In genomic region chr13:106819413-106820180, GRCh38 we compare ENCODE assay signal across 26 cellular contexts.
DNase-seq lines count a peak whose midpoint lies in the region; ATAC-seq and TF ChIP-seq lines count a peak whose summit lies in the region.
"Had no signal": no experiment of that assay in that cellular context is flagged by ENCODE, and none has a peak within 500 bp of the region (broad histone marks: within the 10 kb centered on the region; RNA-seq: fewer than 3 reads in every experiment).

No MANE protein-coding gene starts in this region.

- H3K18ac ChIP-seq in H9 (ENCODE audit: insufficient read length, low read depth, low read length) (no peak overlapping the region), mesendoderm (ENCODE audit: low read length) (no peak overlapping the region)

- peaks cover 0 to 2% (median 1%) of the 10 kb centered on the region in 3 experiments; a peak in 1 of 7 replicates for H3K36me3 Mint-ChIP-seq in H9 (ENCODE audit: insufficient read depth in 1 of 3, low read depth in 3 of 3)
- H3K36me3 Mint-ChIP-seq: CD14-positive monocyte; CD8-positive, alpha-beta memory T cell had no signal

- no peaks in the 10 kb centered on the region for H3K9me3 ChIP-seq in H9 (ENCODE audit: control insufficient read depth, low read depth, low read length)
- no peaks in the 10 kb centered on the region for H3K9me3 ChIP-seq in stomach
- H3K9me3 ChIP-seq: HAP-1, SJCRH30 had no signal

- no peak overlapping the region for H4K91ac ChIP-seq in H9 (ENCODE audit: insufficient read length, low read depth, low read length)

- peak overlapping the region; percentile 36 for H2AFZ ChIP-seq in H9 (ENCODE audit: low read length)

- H3K79me2 ChIP-seq in H9 (ENCODE audit: insufficient read depth, low read length) (no peaks in the 10 kb centered on the region), mesendoderm (ENCODE audit: control insufficient read depth, insufficient read depth, low read length) (no peaks in the 10 kb centered on the region)

- DNase-seq in H9 (no peak), mesendoderm (no peak), stomach (no peak), left cardiac atrium (no peak)
- DNase-seq in stimulated activated CD4-positive, alpha-beta T cell treated with anti-CD3 and anti-CD28 coated beads, Interleukin-1b, Interleukin-23, amount 100 ng/mL, for 48 hours = no peak
- DNase-seq: AML-193; Calu3; CD8-positive, alpha-beta memory T cell; DMS79 treated with DMSO at 0.1 percent for 48 hours; GF-D8; HFFc6; NCI-H1048; NCI-H1417; NCI-H1694; NCI-H2029 treated with DMSO at 0.1 percent for 48 hours; NCI-H526 treated with DMSO at 0.1 percent for 48 hours; OCI-M1; SJCRH30; T-helper 2 cell had no signal

- H2BK5ac ChIP-seq in H9 (ENCODE audit: insufficient read length, low read length) (no peak overlapping the region), mesendoderm (ENCODE audit: low read length) (no peak overlapping the region)

- no peak overlapping the region for H3K4me3 Mint-ChIP-seq in H9
- H3K4me3 Mint-ChIP-seq: CD14-positive monocyte; CD8-positive, alpha-beta memory T cell; HFFc6 had no signal

- H4K8ac ChIP-seq in H9 (replicated peaks; ENCODE audit: insufficient read length, low read depth, low read length) (no peak overlapping the region), mesendoderm (ENCODE audit: low read depth, low read length) (no peak overlapping the region)

- H3K9me3 Mint-ChIP-seq in H9 = peaks cover 0 to 3% of the 10 kb centered on the region in 2 experiments; a peak in 1 of 5 replicates

- no peak overlapping the region for H2BK120ac ChIP-seq in H9 (ENCODE audit: low read depth, low read length, poor library complexity, severe bottlenecking)
- H2BK120ac ChIP-seq in mesendoderm (ENCODE audit: low read depth, low read length) = no peak overlapping the region

- no peak overlapping the region for H3K9ac ChIP-seq in H9 (ENCODE audit: extremely low read depth, insufficient read length, low read length)
- H3K9ac ChIP-seq in mesendoderm (ENCODE audit: low read length) = no peak overlapping the region

- H3K4me2 ChIP-seq in H9 (ENCODE audit: insufficient read depth, insufficient read length, low read length) (no peak overlapping the region), mesendoderm (ENCODE audit: low read length) (no peak overlapping the region)

- ATAC-seq in GM19455 (IDR thresholded peaks at IDR 0.05; ENCODE audit: unreplicated experiment) (no peak), left cardiac atrium (no peak)
- ATAC-seq: K562, Right ventricle myocardium inferior had no signal

- no CpG with 5 or more reads among the region's 6 CpGs for WGBS in H9 (ENCODE audit: extremely low coverage, insufficient read length, low lambda C conversion rate)
- WGBS in mesendoderm (ENCODE audit: extremely low coverage, insufficient coverage, low lambda C conversion rate) = no CpG with 5 or more reads among the region's 6 CpGs
- 86 to 90% (median 88%) methylated on average over 6 of the region's 6 CpGs for whole genome bisulfite sequencing in stomach, 5 donors

- H3T11ph ChIP-seq in H9 (ENCODE audit: low read length) = no peak overlapping the region

- intact Hi-C loops in stomach (cut with DNase I; ENCODE audit: low total_unique reads) (no loop called here), left cardiac atrium (cut with DNase I) (no loop called here)

- H3K23me2 ChIP-seq in H9 (ENCODE audit: insufficient read length, low read depth, low read length, poor library complexity, severe bottlenecking) = no peaks in the 10 kb centered on the region

- no peak overlapping the region for H3K14ac ChIP-seq in H9 (ENCODE audit: insufficient read depth, low read length)

- H4K5ac ChIP-seq in H9 (ENCODE audit: insufficient read length, low read depth, low read length) (no peak overlapping the region), mesendoderm (ENCODE audit: low read length) (no peak overlapping the region)

- no peak overlapping the region for H2BK15ac ChIP-seq in H9 (ENCODE audit: low read depth, low read length)
- H2BK15ac ChIP-seq in mesendoderm (replicated peaks; ENCODE audit: low read depth) = no peak overlapping the region

- H3K4me3 ChIP-seq in mesendoderm (ENCODE audit: low read length) (no peak overlapping the region), stomach (no peak overlapping the region)
- H3K4me3 ChIP-seq: HAP-1, K562, SJCRH30 had no signal

- H3K79me1 ChIP-seq in H9 (ENCODE audit: insufficient read depth, low read depth, low read length, poor library complexity, severe bottlenecking) = no peaks in the 10 kb centered on the region
- no peaks in the 10 kb centered on the region for H3K79me1 ChIP-seq in mesendoderm (ENCODE audit: low read length)

- H2AK5ac ChIP-seq in H9 (ENCODE audit: insufficient read length, low read length) = no peak overlapping the region
- no peak overlapping the region for H2AK5ac ChIP-seq in mesendoderm (ENCODE audit: low read length)

- no peak for TF ChIP-seq CTCF in C4-2B (conservative IDR thresholded peaks at IDR 0.05)
- no peak for TF ChIP-seq CTCF in H9 (conservative IDR thresholded peaks at IDR 0.05)
- no peak for TF ChIP-seq CTCF in VCaP (conservative IDR thresholded peaks at IDR 0.05)
- TF ChIP-seq CTCF in stomach (IDR thresholded peaks at IDR 0.05) = no peak

- H3K27ac Mint-ChIP-seq in H9 = peak overlapping the region in 1 of 3 experiments; percentile 2; a peak in 2 of 7 replicates
- H3K27ac Mint-ChIP-seq: CD14-positive monocyte; CD8-positive, alpha-beta memory T cell; HFFc6 had no signal

- peaks cover 24 to 35% of the 10 kb centered on the region in 2 experiments for H3K4me1 Mint-ChIP-seq in H9
- H3K4me1 Mint-ChIP-seq: CD14-positive monocyte; CD8-positive, alpha-beta memory T cell had no signal

- H3K36me3 ChIP-seq in mesendoderm (ENCODE audit: control insufficient read depth, insufficient read depth, low read length) = no peaks in the 10 kb centered on the region
- no peaks in the 10 kb centered on the region for H3K36me3 ChIP-seq in stomach
- H3K36me3 ChIP-seq: HAP-1, SJCRH30 had no signal

- TF ChIP-seq POLR2A in stomach (IDR thresholded peaks at IDR 0.05) = no peak

- no peak for TF ChIP-seq EP300 in stomach (IDR thresholded peaks at IDR 0.05)

- no peak overlapping the region for H3K4ac ChIP-seq in H9 (ENCODE audit: low read depth, low read length)
- H3K4ac ChIP-seq in mesendoderm (ENCODE audit: low read depth, low read length) = no peak overlapping the region

- no peak overlapping the region for H2BK20ac ChIP-seq in H9 (ENCODE audit: low read depth, low read length, poor library complexity, severe bottlenecking)

- H2BK12ac ChIP-seq in H9 (ENCODE audit: insufficient read length, low read depth, low read length) = no peak overlapping the region

- no peaks in the 10 kb centered on the region for H4K20me1 ChIP-seq in H9 (ENCODE audit: control insufficient read depth, insufficient read depth, insufficient read length)

- no peak overlapping the region for H3K23ac ChIP-seq in H9 (ENCODE audit: insufficient read length, low read depth, low read length)
- no peak overlapping the region for H3K23ac ChIP-seq in mesendoderm (ENCODE audit: low read length)

- H3K4me1 ChIP-seq in H9 (ENCODE audit: insufficient read depth, low read length) (peaks cover 3% of the 10 kb centered on the region; the same call in 1 of the 2 replicates), mesendoderm (ENCODE audit: control insufficient read depth, low read depth, low read length) (peaks cover 10% of the 10 kb centered on the region), stomach (no peaks in the 10 kb centered on the region)
- H3K4me1 ChIP-seq: HAP-1 had no signal

- H3K27me3 ChIP-seq in H9 (ENCODE audit: insufficient read depth, low read length) (no peaks in the 10 kb centered on the region), mesendoderm (ENCODE audit: insufficient read depth, low read length, poor library complexity) (no peaks in the 10 kb centered on the region), stomach (no peaks in the 10 kb centered on the region)
- H3K27me3 ChIP-seq: SJCRH30 had no signal

- H3K27ac ChIP-seq in C4-2B = peak overlapping the region; percentile 49; the same call in 1 of the 2 replicates
- no peak overlapping the region for H3K27ac ChIP-seq in H9 (ENCODE audit: insufficient read length, low read depth, low read length)
- H3K27ac ChIP-seq in VCaP = peak overlapping the region; percentile 56
- H3K27ac ChIP-seq in mesendoderm (ENCODE audit: low read depth, low read length) = no peak overlapping the region
- no peak overlapping the region for H3K27ac ChIP-seq in stomach
- H3K27ac ChIP-seq: SJCRH30 had no signal

- H3K27me3 Mint-ChIP-seq in H9 (ENCODE audit: low read depth) = no peaks in the 10 kb centered on the region

- H3K56ac ChIP-seq in H9 (ENCODE audit: insufficient read length, low read depth, low read length) (peak overlapping the region; percentile 76), mesendoderm (ENCODE audit: low read length) (peak overlapping the region; percentile 34)

Comparison
In these comparisons a context has a peak if more than half of its experiments do, and no peak if none do; other contexts are left out.
1. H3K27ac ChIP-seq: peak in C4-2B (single experiment) and VCaP (single experiment); none in H9 (single experiment), mesendoderm (single experiment) and stomach (0 of 5).